26 cellular contexts compared by ENCODE assay signal in the genomic region with DNA sequence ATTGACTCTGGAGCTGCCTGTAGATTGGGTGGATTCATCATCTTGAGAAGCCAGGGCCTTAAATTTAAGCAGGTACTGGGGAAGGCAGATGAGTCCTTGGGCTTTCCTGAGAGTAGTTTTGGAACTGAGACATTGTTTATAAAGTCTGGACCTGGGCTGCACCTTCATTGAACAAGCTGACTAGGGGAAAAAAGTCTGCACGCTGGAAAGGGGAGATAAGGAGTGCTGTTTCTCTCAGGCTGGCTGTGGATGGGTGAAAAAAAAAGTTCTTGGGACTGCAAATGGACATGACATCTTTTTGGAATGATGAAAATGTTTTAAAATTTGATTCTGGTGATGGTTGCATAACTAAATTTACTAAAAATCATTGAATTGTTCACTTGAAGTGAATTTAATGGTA. TPM values are rescaled to one million over a fixed set of nuclear protein-coding genes. Genes with fewer than 3 reads are reported as not detected.
DNase-seq lines count a peak whose midpoint lies in the region; ATAC-seq and TF ChIP-seq lines count a peak whose summit lies in the region.
"Had no signal": no experiment of that assay in that cellular context is flagged by ENCODE, and none has a peak within 500 bp of the region (broad histone marks: within the 10 kb centered on the region; RNA-seq: fewer than 3 reads in every experiment).

No MANE protein-coding gene starts in this region.

- no peaks in the 10 kb centered on the region for H3K9me3 ChIP-seq in CD4-positive, alpha-beta memory T cell (ENCODE audit: control insufficient read depth in 1 of 2, low read length in 2 of 2)
- no peaks in the 10 kb centered on the region for H3K9me3 ChIP-seq in T-helper 17 cell (ENCODE audit: control insufficient read depth, low read length, poor library complexity, severe bottlenecking)
- no peaks in the 10 kb centered on the region for H3K9me3 ChIP-seq in CD4-positive, alpha-beta T cell (ENCODE audit: control insufficient read depth, low read length)
- H3K9me3 ChIP-seq: BLaER1, upper lobe of left lung had no signal

- intact Hi-C loops in CD4-positive, alpha-beta memory T cell (cut with micrococcal nuclease): no loop called here
- intact Hi-C loops in CD4-positive, alpha-beta T cell (cut with DNase I, micrococcal nuclease): no loop called here

- peak overlapping the region in 6 of 7 donors; percentile 9 to 91 (median 22) for H3K27ac Mint-ChIP-seq in CD4-positive, alpha-beta memory T cell
- peak overlapping the region; percentile 16 for H3K27ac Mint-ChIP-seq in T-helper 17 cell
- H3K27ac Mint-ChIP-seq in immature natural killer cell: peak overlapping the region; percentile 52 to 85 (median 78)
- H3K27ac Mint-ChIP-seq in CD4-positive, alpha-beta T cell: no peak overlapping the region
- H3K27ac Mint-ChIP-seq: activated T-helper 1 cell treated with anti-CD3 and anti-CD28 coated beads, Interleukin-12 subunit alpha, Interleukin-12 subunit beta, Interleukin-2, Interleukin-4 antibody, amounts not matched to agents 30 ng/mL and 10 ng/mL and 1 ng/mL, durations not matched to agents 14 hours and 24 hours and 36 hours; neural progenitor cell had no signal

- no peak for ATAC-seq in T-helper 17 cell
- ATAC-seq in CD4-positive, alpha-beta T cell (ENCODE audit: poor library complexity): no peak
- ATAC-seq: left cardiac atrium, right cardiac atrium, T-cell had no signal

- no peak overlapping the region for H3K4me3 ChIP-seq in CD4-positive, alpha-beta memory T cell (ENCODE audit: low read length in 2 of 2)
- H3K4me3 ChIP-seq: BLaER1, cardiac muscle cell, neural progenitor cell, upper lobe of left lung had no signal

- DNase-seq in CD4-positive, alpha-beta memory T cell: no peak
- no peak for DNase-seq in T-helper 17 cell
- no peak for DNase-seq in immature natural killer cell
- no peak for DNase-seq in CD4-positive, alpha-beta T cell
- no peak for DNase-seq in GDM1 (lab: John Stamatoyannopoulos, UW)
- DNase-seq: aorta; cortex of kidney; DND-41; H7; Kasumi-1; left cardiac atrium; NCI-H1436 treated with DMSO at 0.1 percent for 48 hours; NCI-H2107; NCI-H446; NCI-H774; posterior cingulate gyrus; right cardiac atrium; RPMI8226; stimulated activated CD4-positive, alpha-beta T cell treated with anti-CD3 and anti-CD28 coated beads, Interleukin-2, amount 100 ng/mL, for 48 hours; T-cell; upper lobe of left lung had no signal

- no peaks in the 10 kb centered on the region for H3K27me3 Mint-ChIP-seq in CD4-positive, alpha-beta memory T cell
- no peaks in the 10 kb centered on the region for H3K27me3 Mint-ChIP-seq in T-helper 17 cell
- peaks cover 2 to 11% (median 5%) of the 10 kb centered on the region in 3 donors for H3K27me3 Mint-ChIP-seq in immature natural killer cell (ENCODE audit: low read depth in 3 of 3)
- H3K27me3 Mint-ChIP-seq in CD4-positive, alpha-beta T cell: no peaks in the 10 kb centered on the region
- H3K27me3 Mint-ChIP-seq: T-cell had no signal

- no peak for TF ChIP-seq CTCF in CD4-positive, alpha-beta T cell (IDR thresholded peaks at IDR 0.05)

- no peak overlapping the region for H3K27ac ChIP-seq in CD4-positive, alpha-beta memory T cell (ENCODE audit: low read depth, low read length)
- no peak overlapping the region for H3K27ac ChIP-seq in CD4-positive, alpha-beta T cell (ENCODE audit: low read depth, low read length)
- H3K27ac ChIP-seq: BLaER1, cardiac muscle cell, neural progenitor cell, upper lobe of left lung had no signal

- peaks cover 40 to 66% of the 10 kb centered on the region in 2 donors for H3K36me3 Mint-ChIP-seq in CD4-positive, alpha-beta memory T cell
- peaks cover 9% of the 10 kb centered on the region for H3K36me3 Mint-ChIP-seq in T-helper 17 cell (ENCODE audit: low read depth)
- H3K36me3 Mint-ChIP-seq in immature natural killer cell: peaks cover 16 to 36% (median 18%) of the 10 kb centered on the region in 3 donors
- H3K36me3 Mint-ChIP-seq in CD4-positive, alpha-beta T cell (ENCODE audit: low read depth): peaks cover 81% of the 10 kb centered on the region

- H3K9me3 Mint-ChIP-seq in CD4-positive, alpha-beta memory T cell: no peaks in the 10 kb centered on the region
- peaks cover 0 to 2% (median 0%) of the 10 kb centered on the region in 6 donors for H3K9me3 Mint-ChIP-seq in immature natural killer cell
- H3K9me3 Mint-ChIP-seq in CD4-positive, alpha-beta T cell: no peaks in the 10 kb centered on the region
- H3K9me3 Mint-ChIP-seq: activated naive CD4-positive, alpha-beta T cell treated with anti-CD3 and anti-CD28 coated beads, Interleukin-2, amount 50 U/mL, for 72 hours; activated T-helper 1 cell treated with anti-CD3 and anti-CD28 coated beads, Interleukin-12 subunit alpha, Interleukin-12 subunit beta, Interleukin-2, Interleukin-4 antibody, amounts not matched to agents 30 ng/mL and 10 ng/mL and 1 ng/mL, durations not matched to agents 14 hours and 24 hours and 36 hours; neural progenitor cell; T-cell had no signal

- H3K4me1 Mint-ChIP-seq in CD4-positive, alpha-beta memory T cell: peaks cover 30 to 64% (median 39%) of the 10 kb centered on the region in 4 donors
- H3K4me1 Mint-ChIP-seq in T-helper 17 cell (peaks cover 30% of the 10 kb centered on the region), immature natural killer cell (peaks cover 49 to 77% of the 10 kb centered on the region in 2 donors)
- H3K4me1 Mint-ChIP-seq in CD4-positive, alpha-beta T cell (ENCODE audit: low read depth): peaks cover 38% of the 10 kb centered on the region
- H3K4me1 Mint-ChIP-seq: neural progenitor cell had no signal

- POLR2A ChIA-PET in CD4-positive, alpha-beta memory T cell (lab: Charles Lee; ENCODE audit: partially characterized antibody): interaction anchor here (3.4 kb wide), 1 partner anchor 17 kb away, joined by 16 read pairs; a partner anchor contains a TSS
- POLR2A ChIA-PET in CD4-positive, alpha-beta T cell (lab: Charles Lee): no interaction called here

- H3K4me3 Mint-ChIP-seq in CD4-positive, alpha-beta memory T cell: no peak overlapping the region
- H3K4me3 Mint-ChIP-seq in T-helper 17 cell (no peak overlapping the region), immature natural killer cell (peak overlapping the region in 1 of 5 donors; percentile 1)
- H3K4me3 Mint-ChIP-seq in CD4-positive, alpha-beta T cell: no peak overlapping the region
- H3K4me3 Mint-ChIP-seq: activated T-helper 1 cell treated with anti-CD3 and anti-CD28 coated beads, Interleukin-12 subunit alpha, Interleukin-12 subunit beta, Interleukin-2, Interleukin-4 antibody, amounts not matched to agents 30 ng/mL and 10 ng/mL and 1 ng/mL, durations not matched to agents 14 hours and 24 hours and 36 hours; neural progenitor cell; T-cell had no signal

- no peaks in the 10 kb centered on the region for H3K27me3 ChIP-seq in CD4-positive, alpha-beta memory T cell (ENCODE audit: insufficient read depth, low read length)
- H3K27me3 ChIP-seq in CD4-positive, alpha-beta T cell (ENCODE audit: control insufficient read depth, insufficient read depth, low read length): no peaks in the 10 kb centered on the region
- H3K27me3 ChIP-seq: BLaER1, cardiac muscle cell, neural progenitor cell, upper lobe of left lung had no signal

- CTCF ChIA-PET in CD4-positive, alpha-beta memory T cell (lab: Charles Lee; ENCODE audit: partially characterized antibody): interaction anchor here (5.8 kb wide), 1 partner anchor 14 kb away, joined by 50 read pairs; a partner anchor contains a TSS
- CTCF ChIA-PET in CD4-positive, alpha-beta T cell (lab: Charles Lee): no interaction called here

- H3K4me1 ChIP-seq in CD4-positive, alpha-beta memory T cell (ENCODE audit: insufficient read depth, low read length): peaks cover 43% of the 10 kb centered on the region
- H3K4me1 ChIP-seq: BLaER1, neural progenitor cell had no signal

- peaks cover 41% of the 10 kb centered on the region for H3K36me3 ChIP-seq in CD4-positive, alpha-beta memory T cell (ENCODE audit: insufficient read depth, low read length)

RNA-seq across cellular contexts. Expression of a gene that starts 12.0 kb away (rescaled TPM):
- 100 to 1,000 TPM; 126 to 127 TPM for total RNA-seq in CD4-positive, alpha-beta memory T cell
- 10 to 100 TPM; 32.5 to 68.6 TPM for polyA plus RNA-seq in CD4-positive, alpha-beta memory T cell
- 10 to 100 TPM; 85.0 to 85.5 TPM for total RNA-seq in T-helper 17 cell
- 10 to 100 TPM; 15.5 to 77.7 (median 21.3) TPM for polyA plus RNA-seq in immature natural killer cell
- total RNA-seq in CD4-positive, alpha-beta T cell: 10 to 100 TPM; 52.0 to 54.2 TPM

RNA-seq across cellular contexts. Expression of a gene that starts 25.7 kb away (rescaled TPM):
- total RNA-seq in CD4-positive, alpha-beta memory T cell: 10 to 100 TPM; 21.8 to 24.0 TPM
- polyA plus RNA-seq in CD4-positive, alpha-beta memory T cell: 10 to 100 TPM; 33.1 to 56.0 TPM
- total RNA-seq in T-helper 17 cell: 1 to 10 TPM; 6.6 to 7.6 TPM
- polyA plus RNA-seq in immature natural killer cell: 10 to 100 TPM; 24.8 to 46.9 (median 42.7) TPM
- total RNA-seq in CD4-positive, alpha-beta T cell: 1 to 10 TPM; 6.3 to 6.8 TPM

RNA-seq across cellular contexts. Expression of a gene that starts 29.2 kb away (rescaled TPM):
- 100 to 1,000 TPM in 1 of 2 experiments, 10 to 100 TPM in 1; 93.3 to 100 TPM for total RNA-seq in CD4-positive, alpha-beta memory T cell
- 10 to 100 TPM in 1 of 2 donors, 1 to 10 TPM in 1; 4.5 to 24.6 TPM for polyA plus RNA-seq in CD4-positive, alpha-beta memory T cell
- 10 to 100 TPM; 71.7 to 74.7 TPM for total RNA-seq in T-helper 17 cell
- polyA plus RNA-seq in immature natural killer cell: 10 to 100 TPM in 2 of 3 donors, 1 to 10 TPM in 1; 7.3 to 44.7 (median 14.8) TPM
- 10 to 100 TPM; 66.4 to 70.7 TPM for total RNA-seq in CD4-positive, alpha-beta T cell

RNA-seq across cellular contexts. Expression of a gene that starts 55.2 kb away (rescaled TPM):
- total RNA-seq in CD4-positive, alpha-beta memory T cell: 10 to 100 TPM; 84.8 to 87.7 TPM
- polyA plus RNA-seq in CD4-positive, alpha-beta memory T cell: 10 to 100 TPM; 14.4 to 33.7 TPM
- total RNA-seq in T-helper 17 cell: 10 to 100 TPM; 80.6 to 80.9 TPM
- polyA plus RNA-seq in immature natural killer cell: 10 to 100 TPM; 10.6 to 29.9 (median 10.7) TPM
- 100 to 1,000 TPM; 121 to 135 TPM for total RNA-seq in CD4-positive, alpha-beta T cell

RNA-seq across cellular contexts. Expression of a gene that starts 58.3 kb away (rescaled TPM):
- 10 to 100 TPM; 13.6 to 15.3 TPM for total RNA-seq in CD4-positive, alpha-beta memory T cell
- under 1 TPM in 1 of 2 donors, not detected in 1; 0.15 TPM for polyA plus RNA-seq in CD4-positive, alpha-beta memory T cell
- total RNA-seq in T-helper 17 cell: 1 to 10 TPM; 7.7 to 8.2 TPM
- under 1 TPM in 1 of 3 donors, not detected in 2; 0.37 TPM for polyA plus RNA-seq in immature natural killer cell
- total RNA-seq in CD4-positive, alpha-beta T cell: 1 to 10 TPM; 4.9 to 5.1 TPM
